20 cellular contexts compared by ENCODE assay signal in genomic region chr6:16831136-16831535, GRCh38.
A peak's percentile ranks its signal among the peaks of the same experiment; 100 is the strongest.
DNase-seq lines count a peak whose midpoint lies in the region; ATAC-seq and TF ChIP-seq lines count a peak whose summit lies in the region.
"Had no signal": no experiment of that assay in that cellular context is flagged by ENCODE, and none has a peak within 500 bp of the region (broad histone marks: within the 10 kb centered on the region; RNA-seq: fewer than 3 reads in every experiment).

No MANE protein-coding gene starts in this region.

- no peak overlapping the region for H2BK12ac ChIP-seq in neuronal stem cell (ENCODE audit: low read length)

- no peak overlapping the region for H2BK15ac ChIP-seq in neuronal stem cell (ENCODE audit: low read length)

- no peaks in the 10 kb centered on the region for H3K79me1 ChIP-seq in neuronal stem cell (ENCODE audit: low read depth, low read length)

- H3K18ac ChIP-seq in neuronal stem cell (ENCODE audit: low read length): no peak overlapping the region

- H3K4ac ChIP-seq in neuronal stem cell (ENCODE audit: low read length): no peak overlapping the region

- no peak overlapping the region for H2BK5ac ChIP-seq in neuronal stem cell (ENCODE audit: low read length)

- intact Hi-C loops in dendritic cell treated with granulocyte-macrophage colony-stimulating factor and Interleukin-4, amounts not matched to agents 40 ng/mL and 50 ng/mL, for 4 days (cut with micrococcal nuclease): no loop called here

- no peak overlapping the region for H3K4me2 ChIP-seq in GM23338
- no peak overlapping the region for H3K4me2 ChIP-seq in Loucy (ENCODE audit: low read depth, low read length, poor library complexity, severe bottlenecking)
- H3K4me2 ChIP-seq in neural progenitor cell: no peak overlapping the region
- H3K4me2 ChIP-seq in neuronal stem cell (ENCODE audit: insufficient read depth, low read length, poor library complexity, severe bottlenecking): no peak overlapping the region
- H3K4me2 ChIP-seq: A549 had no signal

- H4K20me1 ChIP-seq in GM23338 (replicated peaks; ENCODE audit: insufficient read depth) (no peaks in the 10 kb centered on the region), Loucy (ENCODE audit: insufficient read depth, low read length, poor library complexity, severe bottlenecking) (no peaks in the 10 kb centered on the region), neural progenitor cell (ENCODE audit: low read depth) (no peaks in the 10 kb centered on the region)
- H4K20me1 ChIP-seq: BLaER1 treated with 17β-estradiol and CSF1 and Interleukin-3, amounts not matched to agents 10 nM and 100 nM had no signal

- H3K4me1 ChIP-seq in GM23338 (ENCODE audit: insufficient read depth) (no peaks in the 10 kb centered on the region), Loucy (ENCODE audit: insufficient read depth, low read length, poor library complexity, severe bottlenecking) (peaks cover 23% of the 10 kb centered on the region), neural progenitor cell (peaks cover 4% of the 10 kb centered on the region), neuronal stem cell (ENCODE audit: control insufficient read depth in 2 of 2, insufficient read depth in 1 of 2, low read depth in 1 of 2, low read length in 2 of 2) (peaks cover 0 to 9% of the 10 kb centered on the region in 2 donors)
- H3K4me1 ChIP-seq: A549, Caco-2 had no signal

- H3K9ac ChIP-seq in Loucy (ENCODE audit: low read depth, low read length, poor library complexity, severe bottlenecking): no peak overlapping the region
- H3K9ac ChIP-seq in neural progenitor cell: no peak overlapping the region
- no peak overlapping the region for H3K9ac ChIP-seq in neuronal stem cell (ENCODE audit: low read depth, low read length, poor library complexity)
- H3K9ac ChIP-seq: BLaER1 treated with 17β-estradiol and CSF1 and Interleukin-3, amounts not matched to agents 10 nM and 100 nM had no signal

- no peak overlapping the region for H3K14ac ChIP-seq in neuronal stem cell (ENCODE audit: low read length)

- no peaks in the 10 kb centered on the region for H3K36me3 ChIP-seq in GM23338 (ENCODE audit: insufficient read depth)
- H3K36me3 ChIP-seq in Loucy (ENCODE audit: insufficient read depth, low read length): no peaks in the 10 kb centered on the region
- H3K36me3 ChIP-seq in neural progenitor cell: no peaks in the 10 kb centered on the region
- no peaks in the 10 kb centered on the region for H3K36me3 ChIP-seq in neuronal stem cell (replicated peaks in 1 of 2; ENCODE audit: control insufficient read depth in 2 of 2, insufficient read depth in 2 of 2, low read length in 2 of 2)
- H3K36me3 ChIP-seq: BLaER1 treated with 17β-estradiol and CSF1 and Interleukin-3, amounts not matched to agents 10 nM and 100 nM had no signal

- H3K9me3 ChIP-seq in Loucy (ENCODE audit: insufficient read depth, low read depth, low read length) (no peaks in the 10 kb centered on the region), neural progenitor cell (ENCODE audit: low read depth) (no peaks in the 10 kb centered on the region), neuronal stem cell (replicated peaks in 1 of 2; ENCODE audit: control insufficient read depth in 2 of 2, insufficient read depth in 1 of 2, low read depth in 1 of 2, low read length in 2 of 2) (no peaks in the 10 kb centered on the region)
- H3K9me3 ChIP-seq: A549; BLaER1 treated with 17β-estradiol and CSF1 and Interleukin-3, amounts not matched to agents 10 nM and 100 nM; Caco-2 had no signal

- DNase-seq in GM23338 (ENCODE audit: low spot score) (no peak), neural progenitor cell (ENCODE audit: low spot score) (no peak), NCI-H345 (lab: John Stamatoyannopoulos, UW) (no peak), foreskin fibroblast (no peak), neuronal stem cell (ENCODE audit: low spot score) (no peak), SW480 (ENCODE audit: low spot score) (no peak)
- DNase-seq: AML-193; Caco-2; Calu3; CD4-positive, alpha-beta T cell; CD8-positive, alpha-beta T cell; DMS79 treated with DMSO at 0.1 percent for 48 hours; GF-D8 had no signal

- H3K36me3 Mint-ChIP-seq in GM23338 (ENCODE audit: low read depth): no peaks in the 10 kb centered on the region
- no peaks in the 10 kb centered on the region for H3K36me3 Mint-ChIP-seq in dendritic cell treated with granulocyte-macrophage colony-stimulating factor and Interleukin-4, amounts not matched to agents 40 ng/mL and 50 ng/mL, for 4 days (ENCODE audit: low read depth)
- no peaks in the 10 kb centered on the region for H3K36me3 Mint-ChIP-seq in neural progenitor cell
- H3K36me3 Mint-ChIP-seq: CD8-positive, alpha-beta T cell had no signal

- H3F3A ChIP-seq in GM23338 (replicated peaks; ENCODE audit: low read depth) (no peaks in the 10 kb centered on the region), Loucy (ENCODE audit: low read depth) (no peaks in the 10 kb centered on the region), neural progenitor cell (ENCODE audit: low read depth) (peaks cover 7% of the 10 kb centered on the region)

- no CpG with 5 or more reads among the region's 8 CpGs for WGBS in neuronal stem cell (ENCODE audit: extremely low coverage in 2 of 2, insufficient read length in 2 of 2, insufficient replicate concordance in 1 of 2), 2 donors

- no peak overlapping the region for H3K27ac ChIP-seq in GM23338 (ENCODE audit: low read depth)
- no peak overlapping the region for H3K27ac ChIP-seq in neural progenitor cell
- H3K27ac ChIP-seq in neuronal stem cell (replicated peaks; ENCODE audit: low read length): no peak overlapping the region
- H3K27ac ChIP-seq: 22Rv1; A549; BLaER1 treated with 17β-estradiol and CSF1 and Interleukin-3, amounts not matched to agents 10 nM and 100 nM; C4-2B had no signal

- H3K27me3 ChIP-seq in GM23338 (ENCODE audit: insufficient read depth) (no peaks in the 10 kb centered on the region), Loucy (ENCODE audit: insufficient read depth, low read length, poor library complexity, severe bottlenecking) (no peaks in the 10 kb centered on the region), neural progenitor cell (no peaks in the 10 kb centered on the region), neuronal stem cell (ENCODE audit: control insufficient read depth in 3 of 3, insufficient read depth in 3 of 3, low read depth in 1 of 3, low read length in 3 of 3) (peaks cover 0 to under 1% (median 0%) of the 10 kb centered on the region in 3 experiments)
- H3K27me3 ChIP-seq: BLaER1 treated with 17β-estradiol and CSF1 and Interleukin-3, amounts not matched to agents 10 nM and 100 nM had no signal

- TF ChIP-seq CTCF in GM23338 (conservative IDR thresholded peaks at IDR 0.05; ENCODE audit: low read depth in 2 of 2) (no peak), Loucy (conservative IDR thresholded peaks at IDR 0.05; ENCODE audit: low read length) (no peak), neural progenitor cell (IDR thresholded peaks at IDR 0.05) (no peak), foreskin fibroblast (IDR thresholded peaks at IDR 0.05; ENCODE audit: low read depth, low read length) (no peak)

- H3K79me2 ChIP-seq in GM23338 (replicated peaks; ENCODE audit: insufficient read depth) (no peaks in the 10 kb centered on the region), Loucy (ENCODE audit: insufficient read depth, low read length) (no peaks in the 10 kb centered on the region), neural progenitor cell (ENCODE audit: low read depth) (no peaks in the 10 kb centered on the region)

- H3K4me3 ChIP-seq in GM23338 (no peak overlapping the region), Loucy (ENCODE audit: low read length, poor library complexity, severe bottlenecking) (no peak overlapping the region), neural progenitor cell (no peak overlapping the region), foreskin fibroblast (ENCODE audit: low read depth in 1 of 2, low read length in 2 of 2) (no peak overlapping the region), neuronal stem cell (ENCODE audit: low read length in 2 of 2) (no peak overlapping the region)
- H3K4me3 ChIP-seq: A549; BLaER1 treated with 17β-estradiol and CSF1 and Interleukin-3, amounts not matched to agents 10 nM and 100 nM had no signal

- H4K8ac ChIP-seq in neuronal stem cell (ENCODE audit: low read depth, low read length): no peak overlapping the region

- H3K23ac ChIP-seq in neuronal stem cell (ENCODE audit: low read depth, low read length, poor library complexity): no peak overlapping the region

- H3K4me3 Mint-ChIP-seq in GM23338: no peak overlapping the region
- no peak overlapping the region for H3K4me3 Mint-ChIP-seq in dendritic cell treated with granulocyte-macrophage colony-stimulating factor and Interleukin-4, amounts not matched to agents 40 ng/mL and 50 ng/mL, for 4 days
- no peak overlapping the region for H3K4me3 Mint-ChIP-seq in neural progenitor cell
- H3K4me3 Mint-ChIP-seq: B cell; CD4-positive, alpha-beta T cell; CD8-positive, alpha-beta T cell had no signal

- H3K9me2 ChIP-seq in GM23338 (ENCODE audit: insufficient read depth): 0 out of 2 replicates have a peak, but pooled peaks cover 3% of the 10 kb centered on the region
- no peaks in the 10 kb centered on the region for H3K9me2 ChIP-seq in Loucy (replicated peaks; ENCODE audit: low read depth, low read length)

- H3K27me3 Mint-ChIP-seq in GM23338 (ENCODE audit: insufficient read depth, low read depth, poor library complexity) (no peaks in the 10 kb centered on the region), neural progenitor cell (ENCODE audit: insufficient read depth, low read depth) (peaks cover 7% of the 10 kb centered on the region)
- H3K27me3 Mint-ChIP-seq in dendritic cell treated with granulocyte-macrophage colony-stimulating factor and Interleukin-4, amounts not matched to agents 40 ng/mL and 50 ng/mL, for 4 days: no peaks in the 10 kb centered on the region
- H3K27me3 Mint-ChIP-seq: CD4-positive, alpha-beta T cell had no signal

- no peak overlapping the region for H2BK120ac ChIP-seq in neuronal stem cell (ENCODE audit: low read depth, low read length)

- H3K4me1 Mint-ChIP-seq in GM23338 (peaks cover under 1% of the 10 kb centered on the region; the same call in 2 of the 3 replicates), neural progenitor cell (peaks cover 3% of the 10 kb centered on the region)
- H3K4me1 Mint-ChIP-seq in dendritic cell treated with granulocyte-macrophage colony-stimulating factor and Interleukin-4, amounts not matched to agents 40 ng/mL and 50 ng/mL, for 4 days (ENCODE audit: low read depth): peaks cover 63% of the 10 kb centered on the region

- no peak for ATAC-seq in GM23338
- ATAC-seq: A549; CD8-positive, alpha-beta T cell had no signal

- H3K27ac Mint-ChIP-seq in GM23338: no peak overlapping the region
- peak overlapping the region; percentile 89 for H3K27ac Mint-ChIP-seq in dendritic cell treated with granulocyte-macrophage colony-stimulating factor and Interleukin-4, amounts not matched to agents 40 ng/mL and 50 ng/mL, for 4 days
- no peak overlapping the region for H3K27ac Mint-ChIP-seq in neural progenitor cell
- H3K27ac Mint-ChIP-seq: B cell; CD4-positive, alpha-beta T cell; CD8-positive, alpha-beta T cell had no signal

- H2AFZ ChIP-seq in GM23338: peak overlapping the region; percentile 72; the same call in 1 of the 2 replicates
- H2AFZ ChIP-seq in Loucy (ENCODE audit: low read length): peak overlapping the region; percentile 65
- H2AFZ ChIP-seq in neural progenitor cell (replicated peaks): peak overlapping the region; percentile 79
- H2AFZ ChIP-seq in neuronal stem cell (ENCODE audit: low read length): no peak overlapping the region

- no peaks in the 10 kb centered on the region for H3K9me3 Mint-ChIP-seq in GM23338
- H3K9me3 Mint-ChIP-seq in dendritic cell treated with granulocyte-macrophage colony-stimulating factor and Interleukin-4, amounts not matched to agents 40 ng/mL and 50 ng/mL, for 4 days: no peaks in the 10 kb centered on the region
- no peaks in the 10 kb centered on the region for H3K9me3 Mint-ChIP-seq in neural progenitor cell
- H3K9me3 Mint-ChIP-seq: CD4-positive, alpha-beta T cell; CD8-positive, alpha-beta T cell had no signal

- H2AK5ac ChIP-seq in neuronal stem cell (ENCODE audit: low read depth, low read length): no peak overlapping the region

- H4K91ac ChIP-seq in neuronal stem cell (ENCODE audit: low read depth, low read length, poor library complexity): no peak overlapping the region
